Comparison of ENCODE assay signal across 8 cellular contexts in genomic region chr4:167021545-167022155, GRCh38.
DNase-seq lines count a peak whose midpoint lies in the region; ATAC-seq, FAIRE-seq and TF ChIP-seq lines count a peak whose summit lies in the region.

No MANE protein-coding gene starts in this region.

- H3K4me3 Mint-ChIP-seq in activated CD4-positive, alpha-beta memory T cell treated with anti-CD3 and anti-CD28 coated beads for 36 hours = no peak overlapping the region
- no peak overlapping the region for H3K4me3 Mint-ChIP-seq in naive thymus-derived CD4-positive, alpha-beta T cell

- DNase-seq in AG04449 (ENCODE audit: low read depth, low spot score) = no peak
- DNase-seq in GM12892 (ENCODE audit: insufficient read length) = no peak
- peak; percentile 60 for DNase-seq in NCI-H446 treated with DMSO at 0.1 percent for 48 hours (lab: John Stamatoyannopoulos, UW)
- DNase-seq in activated CD4-positive, alpha-beta memory T cell treated with anti-CD3 and anti-CD28 coated beads for 36 hours = peak; percentile 67
- DNase-seq in epithelial cell of proximal tubule (ENCODE audit: low read depth) = no peak
- DNase-seq in naive thymus-derived CD4-positive, alpha-beta T cell = peak in 8 of 9 donors; percentile 5 to 48 (median 18)
- DNase-seq in stomach = peak; percentile 77

- no peak overlapping the region for H3K4me3 ChIP-seq in AG04449 (ENCODE audit: low read depth, low read length)
- H3K4me3 ChIP-seq in epithelial cell of proximal tubule (ENCODE audit: low read depth, low read length) = no peak overlapping the region
- no peak overlapping the region for H3K4me3 ChIP-seq in naive thymus-derived CD4-positive, alpha-beta T cell (ENCODE audit: low read length)
- H3K4me3 ChIP-seq in stomach = no peak overlapping the region

- H3K36me3 Mint-ChIP-seq in activated CD4-positive, alpha-beta memory T cell treated with anti-CD3 and anti-CD28 coated beads for 36 hours = no peaks in the 10 kb centered on the region
- no peaks in the 10 kb centered on the region for H3K36me3 Mint-ChIP-seq in naive thymus-derived CD4-positive, alpha-beta T cell

- H3K4me1 ChIP-seq in naive thymus-derived CD4-positive, alpha-beta T cell (ENCODE audit: control insufficient read depth in 2 of 2, insufficient read depth in 2 of 2, low read length in 2 of 2) = no peaks in the 10 kb centered on the region
- H3K4me1 ChIP-seq in stomach = peaks cover 0 to 6% (median 0%) of the 10 kb centered on the region in 4 donors

- H3K4me1 Mint-ChIP-seq in activated CD4-positive, alpha-beta memory T cell treated with anti-CD3 and anti-CD28 coated beads for 36 hours (ENCODE audit: low read depth) = no peaks in the 10 kb centered on the region
- no peaks in the 10 kb centered on the region for H3K4me1 Mint-ChIP-seq in naive thymus-derived CD4-positive, alpha-beta T cell

- FAIRE-seq in GM12892 (lab: Jason Lieb, UNC) = peak; percentile 81

- H3K27me3 Mint-ChIP-seq in activated CD4-positive, alpha-beta memory T cell treated with anti-CD3 and anti-CD28 coated beads for 36 hours = no peaks in the 10 kb centered on the region
- H3K27me3 Mint-ChIP-seq in naive thymus-derived CD4-positive, alpha-beta T cell = no peaks in the 10 kb centered on the region

- no peaks in the 10 kb centered on the region for H3K9me3 Mint-ChIP-seq in activated CD4-positive, alpha-beta memory T cell treated with anti-CD3 and anti-CD28 coated beads for 36 hours
- H3K9me3 Mint-ChIP-seq in naive thymus-derived CD4-positive, alpha-beta T cell = no peaks in the 10 kb centered on the region

- TF ChIP-seq EP300 in stomach (IDR thresholded peaks at IDR 0.05) = no peak

- intact Hi-C loops in activated CD4-positive, alpha-beta memory T cell treated with anti-CD3 and anti-CD28 coated beads for 36 hours (cut with micrococcal nuclease) = loop anchor here (1.0 to 5.0 kb wide), 3 partner anchors 601 to 1133 kb away; no protein-coding TSS in a partner anchor
- intact Hi-C loops in naive thymus-derived CD4-positive, alpha-beta T cell (cut with micrococcal nuclease) = loop anchor here in 1 of 2 donors (1.0 to 5.0 kb wide), 2 partner anchors 271 to 601 kb away; no protein-coding TSS in a partner anchor
- intact Hi-C loops in stomach (cut with DNase I; ENCODE audit: low total_unique reads) = loop anchor here (5.0 kb wide), 1 partner anchor 271 kb away; no protein-coding TSS in a partner anchor

- H3K9me3 ChIP-seq in naive thymus-derived CD4-positive, alpha-beta T cell (ENCODE audit: control insufficient read depth in 2 of 3, low read length in 3 of 3) = no peaks in the 10 kb centered on the region
- no peaks in the 10 kb centered on the region for H3K9me3 ChIP-seq in stomach

- POLR2A ChIA-PET in AG04449 (lab: Yijun Ruan, JAX) = no interaction called here
- POLR2A ChIA-PET in activated CD4-positive, alpha-beta memory T cell treated with anti-CD3 and anti-CD28 coated beads for 36 hours (lab: Charles Lee) = no interaction called here
- POLR2A ChIA-PET in naive thymus-derived CD4-positive, alpha-beta T cell (lab: Charles Lee) = no interaction called here

- H3K36me3 ChIP-seq in naive thymus-derived CD4-positive, alpha-beta T cell (ENCODE audit: control insufficient read depth in 2 of 3, insufficient read depth in 3 of 3, low read length in 3 of 3) = no peaks in the 10 kb centered on the region
- no peaks in the 10 kb centered on the region for H3K36me3 ChIP-seq in stomach

- no peak overlapping the region for H3K27ac Mint-ChIP-seq in activated CD4-positive, alpha-beta memory T cell treated with anti-CD3 and anti-CD28 coated beads for 36 hours
- H3K27ac Mint-ChIP-seq in naive thymus-derived CD4-positive, alpha-beta T cell = no peak overlapping the region

- TF ChIP-seq POLR2A in GM12892 (IDR thresholded peaks at IDR 0.05; ENCODE audit: low read depth, low read length) = no peak
- no peak for TF ChIP-seq POLR2A in stomach (IDR thresholded peaks at IDR 0.05)

- WGBS in stomach, 5 donors = 12 to 20% (median 16%) methylated on average over 11 of the region's 11 CpGs

- H3K27me3 ChIP-seq in naive thymus-derived CD4-positive, alpha-beta T cell (ENCODE audit: control insufficient read depth in 2 of 2, insufficient read depth in 2 of 2, low read length in 2 of 2) = no peaks in the 10 kb centered on the region
- H3K27me3 ChIP-seq in stomach = no peaks in the 10 kb centered on the region

- TF ChIP-seq CTCF in AG04449 (IDR thresholded peaks at IDR 0.05; ENCODE audit: insufficient read depth, low read length, missing control alignments) = peak; percentile 60
- TF ChIP-seq CTCF in epithelial cell of proximal tubule (conservative IDR thresholded peaks at IDR 0.05; ENCODE audit: low read depth, low read length) = peak; percentile 82
- peak in 5 of 7 experiments; percentile 53 to 85 (median 74) for TF ChIP-seq CTCF in stomach (IDR thresholded peaks at IDR 0.05)

- peak; percentile 67 for ATAC-seq in HG02943 (IDR thresholded peaks at IDR 0.05; ENCODE audit: low read depth, unreplicated experiment)
- peak; percentile 59 for ATAC-seq in naive thymus-derived CD4-positive, alpha-beta T cell

- CTCF ChIA-PET in AG04449 (lab: Yijun Ruan, JAX) = interaction anchor here (0.8 to 3.6 kb wide), 15 partner anchors 9 to 1679 kb away, joined by 3 to 21 read pairs (median 5); no protein-coding TSS in a partner anchor
- CTCF ChIA-PET in activated CD4-positive, alpha-beta memory T cell treated with anti-CD3 and anti-CD28 coated beads for 36 hours (lab: Charles Lee) = interaction anchor here (0.9 to 1.9 kb wide), 4 partner anchors 9 to 31 kb away, joined by 3 to 5 read pairs (median 3); no protein-coding TSS in a partner anchor
- CTCF ChIA-PET in naive thymus-derived CD4-positive, alpha-beta T cell (lab: Charles Lee) = no interaction called here

- no peak overlapping the region for H3K27ac ChIP-seq in naive thymus-derived CD4-positive, alpha-beta T cell (ENCODE audit: low read depth, low read length)
- no peak overlapping the region for H3K27ac ChIP-seq in stomach

Comparison
In these comparisons a context has a peak if more than half of its experiments do, and no peak if none do; other contexts are left out.
1. DNase-seq: peak in NCI-H446 treated with DMSO at 0.1 percent for 48 hours (single experiment), activated CD4-positive, alpha-beta memory T cell treated with anti-CD3 and anti-CD28 coated beads for 36 hours (single experiment), naive thymus-derived CD4-positive, alpha-beta T cell (8 of 9) and stomach (single experiment); none in AG04449 (single experiment), GM12892 (single experiment) and epithelial cell of proximal tubule (single experiment).
2. Peak in every context shown above with its lines, with median percentiles within 50 percentile points of each other: CTCF ChIP-seq.